Comparison of ENCODE assay signal across 33 cellular contexts in genomic region chr1:56833088-56833487, GRCh38. TPM values are rescaled to one million over a fixed set of nuclear protein-coding genes. Genes with fewer than 3 reads are reported as not detected.
DNase-seq lines count a peak whose midpoint lies in the region; ATAC-seq and TF ChIP-seq lines count a peak whose summit lies in the region.
"Had no signal": no experiment of that assay in that cellular context is flagged by ENCODE, and none has a peak within 500 bp of the region (broad histone marks: within the 10 kb centered on the region; RNA-seq: fewer than 3 reads in every experiment).

No MANE protein-coding gene starts in this region.

- H3K27ac ChIP-seq in ACC112 (ENCODE audit: low read depth, low read length), result peak overlapping the region; percentile 38
- peak overlapping the region; percentile 57 for H3K27ac ChIP-seq in RWPE2 (ENCODE audit: poor library complexity, severe bottlenecking)
- peak overlapping the region; percentile 35 for H3K27ac ChIP-seq in epithelial cell of prostate
- peak overlapping the region in 2 of 3 donors; percentile 19 to 30 for H3K27ac ChIP-seq in right lobe of liver
- H3K27ac ChIP-seq in SJCRH30, result no peak overlapping the region
- H3K27ac ChIP-seq in ovary, result no peak overlapping the region
- H3K27ac ChIP-seq: esophagus squamous epithelium, gastrocnemius medialis, PC-9, prostate gland, thyroid gland, uterus had no signal

- WGBS in right lobe of liver (ENCODE audit: insufficient coverage, low coverage, low lambda C conversion rate, missing lambda C conversion rate), result 79% methylated on average over 4 of the region's 4 CpGs
- WGBS in ovary, 3 donors, result 90 to 96% (median 94%) methylated on average over 4 of the region's 4 CpGs

- H3K4me1 ChIP-seq in ACC112 (ENCODE audit: control insufficient read depth, insufficient read depth, low read length, unreplicated experiment) (peaks cover 7% of the 10 kb centered on the region), RWPE2 (ENCODE audit: insufficient read depth, poor library complexity, severe bottlenecking) (peaks cover 9% of the 10 kb centered on the region), right lobe of liver (peaks cover 0 to 22% (median 5%) of the 10 kb centered on the region in 4 donors), SJCRH30 (no peaks in the 10 kb centered on the region), ovary (ENCODE audit: insufficient read depth) (no peaks in the 10 kb centered on the region)
- H3K4me1 ChIP-seq: BE2C, gastrocnemius medialis, prostate gland, uterus had no signal

- H3K36me3 ChIP-seq in ACC112 (ENCODE audit: insufficient read depth, low read length), result no peaks in the 10 kb centered on the region
- H3K36me3 ChIP-seq in RWPE2 (ENCODE audit: low read depth), result no peaks in the 10 kb centered on the region
- no peaks in the 10 kb centered on the region for H3K36me3 ChIP-seq in right lobe of liver
- no peaks in the 10 kb centered on the region for H3K36me3 ChIP-seq in SJCRH30
- no peaks in the 10 kb centered on the region for H3K36me3 ChIP-seq in ovary
- H3K36me3 ChIP-seq: BE2C, esophagus squamous epithelium, gastrocnemius medialis, MG63, prostate gland, thyroid gland, uterus had no signal

- H3K27me3 ChIP-seq in ACC112 (ENCODE audit: insufficient read depth, low read length) (peaks cover 14% of the 10 kb centered on the region), RWPE2 (ENCODE audit: insufficient read depth, poor library complexity, severe bottlenecking) (no peaks in the 10 kb centered on the region), right lobe of liver (no peaks in the 10 kb centered on the region), SJCRH30 (no peaks in the 10 kb centered on the region; the same call in 1 of the 2 replicates), ovary (no peaks in the 10 kb centered on the region)
- H3K27me3 ChIP-seq: BE2C, gastrocnemius medialis, thyroid gland, uterus had no signal

- H3K79me2 ChIP-seq in ACC112 (ENCODE audit: control insufficient read depth, insufficient read depth, low read length, unreplicated experiment), result no peaks in the 10 kb centered on the region

- H3K9me3 ChIP-seq in RWPE2 (ENCODE audit: severe bottlenecking) (no peaks in the 10 kb centered on the region), right lobe of liver (no peaks in the 10 kb centered on the region), SJCRH30 (replicated peaks) (no peaks in the 10 kb centered on the region), ovary (no peaks in the 10 kb centered on the region)
- H3K9me3 ChIP-seq: BE2C, esophagus squamous epithelium, gastrocnemius medialis, MG63, prostate gland, thyroid gland, uterus had no signal

- no peak overlapping the region for H3K4me3 ChIP-seq in ACC112 (ENCODE audit: low read depth, low read length)
- no peak overlapping the region for H3K4me3 ChIP-seq in RWPE2 (ENCODE audit: severe bottlenecking)
- H3K4me3 ChIP-seq in right lobe of liver, result no peak overlapping the region
- H3K4me3 ChIP-seq in SJCRH30, result no peak overlapping the region
- H3K4me3 ChIP-seq in ovary, result no peak overlapping the region
- H3K4me3 ChIP-seq: esophagus squamous epithelium, gastrocnemius medialis, GM12878, MG63, PC-9, prostate gland, thyroid gland, uterus had no signal

- intact Hi-C loops in right lobe of liver (cut with DNase I) (loop anchor here in 1 of 2 donors (5.0 kb wide), 1 partner anchor 509 kb away; no protein-coding TSS in a partner anchor), ovary (cut with DNase I) (loop anchor here in 2 of 4 donors (5.0 to 10.0 kb wide), 2 partner anchors 1222 to 1329 kb away; no protein-coding TSS in a partner anchor)

- DNase-seq in RWPE2 (ENCODE audit: low spot score), result no peak
- no peak for DNase-seq in epithelial cell of prostate (ENCODE audit: low read depth, low spot score)
- DNase-seq in right lobe of liver, result no peak
- no peak for DNase-seq in SJCRH30
- DNase-seq in ovary, result no peak
- no peak for DNase-seq in kidney glomerular epithelial cell (lab: John Stamatoyannopoulos, UW)
- DNase-seq: activated CD4-positive, alpha-beta T cell treated with anti-CD3 and anti-CD28 coated beads for 36 hours; activated CD8-positive, alpha-beta memory T cell treated with anti-CD3 and anti-CD28 coated beads, Interleukin-2, amount 50 U/mL, for 48 hours; activated CD8-positive, alpha-beta T cell treated with anti-CD3 and anti-CD28 coated beads for 36 hours; activated naive CD4-positive, alpha-beta T cell treated with anti-CD3 and anti-CD28 coated beads for 36 hours; BE2C; cortex of kidney; esophagus squamous epithelium; gastrocnemius medialis; KG1; MG63; NCI-H1105; NCI-H187 treated with DMSO at 0.1 percent for 48 hours; NCI-H2171; NK-92 treated with Interleukin-12 subunit alpha and Interleukin-12 subunit beta, amount 100 ng/mL, for 24 hours; PC-9; stimulated activated CD4-positive, alpha-beta T cell treated with anti-CD3 and anti-CD28 coated beads, Interleukin-4, amount 100 ng/mL, for 24 hours; thyroid gland; uterus had no signal

- no peak for TF ChIP-seq EP300 in ovary (IDR thresholded peaks at IDR 0.05)

- H2AFZ ChIP-seq in ACC112 (ENCODE audit: low read length, unreplicated experiment), result no peak overlapping the region
- H2AFZ ChIP-seq: PC-9 had no signal

- no peak for TF ChIP-seq CTCF in RWPE2 (IDR thresholded peaks at IDR 0.05; ENCODE audit: poor library complexity, severe bottlenecking)
- TF ChIP-seq CTCF in right lobe of liver (IDR thresholded peaks at IDR 0.05), result peak in 1 of 4 donors; percentile 6
- no peak for TF ChIP-seq CTCF in ovary (IDR thresholded peaks at IDR 0.05)

- TF ChIP-seq POLR2A in right lobe of liver (IDR thresholded peaks at IDR 0.05), result no peak
- TF ChIP-seq POLR2A in ovary (IDR thresholded peaks at IDR 0.05), result no peak

- ATAC-seq in RWPE2 (ENCODE audit: low read depth) (no peak), right lobe of liver (peak in 3 of 4 donors; percentile 19 to 41 (median 36)), HG02981 (IDR thresholded peaks at IDR 0.05; ENCODE audit: unreplicated experiment) (no peak)
- ATAC-seq: activated CD8-positive, alpha-beta T cell treated with anti-CD3 and anti-CD28 coated beads for 36 hours; gastrocnemius medialis; GM12878; Right ventricle myocardium inferior; sciatic nerve had no signal

RNA-seq across cellular contexts. Expression of gene FYB2, which starts 13.9 kb away (rescaled TPM):
- total RNA-seq in right lobe of liver (10 to 100 TPM; 11.2 to 27.5 (median 16.1) TPM), ovary (10 to 100 TPM in 1 of 7 donors, 1 to 10 TPM in 4, not detected in 2; 1.2 to 81.5 (median 2.1) TPM)
- total RNA-seq in SJCRH30 (2014; rRNA removed; shearing (Covaris generic)), result not detected in 2 replicates
- polyA plus RNA-seq in ovary, result under 1 TPM; 0.06 to 0.18 TPM
- total RNA-seq: activated CD4-positive, alpha-beta T cell treated with anti-CD3 and anti-CD28 coated beads for 36 hours; activated CD8-positive, alpha-beta T cell treated with anti-CD3 and anti-CD28 coated beads for 36 hours; activated naive CD4-positive, alpha-beta T cell treated with anti-CD3 and anti-CD28 coated beads for 36 hours; activated T-helper 1 cell treated with anti-CD3 and anti-CD28 coated beads, Interleukin-12 subunit alpha, Interleukin-12 subunit beta, Interleukin-2, Interleukin-4 antibody, amounts not matched to agents 30 ng/mL and 10 ng/mL and 1 ng/mL, durations not matched to agents 14 hours and 24 hours and 36 hours; lung microvascular endothelial cell; NCI-H460; PC-9; sciatic nerve had no signal

RNA-seq across cellular contexts. Expression of gene C8A, which starts 21.5 kb away (rescaled TPM):
- total RNA-seq in right lobe of liver (100 to 1,000 TPM; 177 to 432 (median 299) TPM), ovary (under 1 TPM in 1 of 7 donors, not detected in 6; 0.08 TPM)
- total RNA-seq in SJCRH30 (2014; rRNA removed; shearing (Covaris generic)), result not detected in 2 replicates
- not detected for polyA plus RNA-seq in ovary
- total RNA-seq: activated CD4-positive, alpha-beta T cell treated with anti-CD3 and anti-CD28 coated beads for 36 hours; activated CD8-positive, alpha-beta T cell treated with anti-CD3 and anti-CD28 coated beads for 36 hours; activated naive CD4-positive, alpha-beta T cell treated with anti-CD3 and anti-CD28 coated beads for 36 hours; activated T-helper 1 cell treated with anti-CD3 and anti-CD28 coated beads, Interleukin-12 subunit alpha, Interleukin-12 subunit beta, Interleukin-2, Interleukin-4 antibody, amounts not matched to agents 30 ng/mL and 10 ng/mL and 1 ng/mL, durations not matched to agents 14 hours and 24 hours and 36 hours; esophagus squamous epithelium; GM12878; lung microvascular endothelial cell; NCI-H460; PC-9; prostate gland; Right ventricle myocardium inferior; sciatic nerve; thyroid gland; uterus had no signal
- polyA plus RNA-seq: GM12878 had no signal

Comparison
In these comparisons a context has a peak if more than half of its experiments do, and no peak if none do; other contexts are left out.
1. H3K27ac ChIP-seq: peak in ACC112 (single experiment), RWPE2 (single experiment), epithelial cell of prostate (single experiment) and right lobe of liver (2 of 3); none in SJCRH30 (single experiment) and ovary (0 of 2).
2. ATAC-seq: peak in right lobe of liver (3 of 4); none in RWPE2 (single experiment) and HG02981 (single experiment).
3. RNA of gene C8A, which starts 21.5 kb away (total RNA-seq): 177 to 432 TPM in right lobe of liver; not detected in SJCRH30 and 0.08 TPM in ovary; every median in the first group is over 100 times any median in the second.